ENCODE assay signal across 27 cellular contexts in the genomic region with DNA sequence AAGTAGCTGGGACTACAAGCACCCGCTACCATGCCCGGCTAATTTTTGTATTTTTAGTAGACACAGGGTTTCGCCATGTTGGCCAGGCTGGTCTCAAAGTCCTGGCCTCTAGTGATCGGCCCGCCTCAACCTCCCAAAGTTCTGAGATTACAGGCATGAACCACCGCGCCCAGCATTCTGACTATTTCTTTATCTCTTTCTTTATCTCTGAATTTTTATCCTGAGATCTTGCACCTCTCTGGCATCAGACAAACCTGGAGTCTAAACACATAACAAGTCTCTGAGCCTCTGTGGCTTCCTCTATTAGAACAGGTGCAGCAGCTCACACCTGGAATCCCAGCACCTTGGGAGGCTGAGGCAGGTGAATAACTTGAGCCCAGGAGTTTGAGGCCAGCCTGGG.
"Had no signal": no experiment of that assay in that cellular context is flagged by ENCODE, and none has a peak within 500 bp of the region (broad histone marks: within the 10 kb centered on the region; RNA-seq: fewer than 3 reads in every experiment).

No MANE protein-coding gene starts in this region.

- H3K9me3 ChIP-seq: adrenal gland, breast epithelium had no signal

- H3K4me1 Mint-ChIP-seq: activated CD4-positive, alpha-beta T cell treated with anti-CD3 and anti-CD28 coated beads for 36 hours had no signal

- ATAC-seq: activated CD4-positive, alpha-beta T cell treated with anti-CD3 and anti-CD28 coated beads for 36 hours; activated CD8-positive, alpha-beta T cell treated with anti-CD3 and anti-CD28 coated beads for 36 hours; activated naive CD4-positive, alpha-beta T cell treated with anti-CD3 and anti-CD28 coated beads, Interleukin-2, amount 50 U/mL, for 72 hours; K562; T-cell had no signal

- H3K4me3 ChIP-seq: adrenal gland, breast epithelium, K562, PC-9, SK-N-MC had no signal

- FAIRE-seq: K562 had no signal

- H3K4me3 Mint-ChIP-seq: activated CD4-positive, alpha-beta T cell treated with anti-CD3 and anti-CD28 coated beads for 36 hours; activated CD8-positive, alpha-beta T cell treated with anti-CD3 and anti-CD28 coated beads for 36 hours; T-cell had no signal

- H3K4me1 ChIP-seq: breast epithelium had no signal

- H3K9me3 Mint-ChIP-seq: activated CD8-positive, alpha-beta T cell treated with anti-CD3 and anti-CD28 coated beads for 36 hours; activated naive CD4-positive, alpha-beta T cell treated with anti-CD3 and anti-CD28 coated beads, Interleukin-2, amount 50 U/mL, for 72 hours; T-cell had no signal

- DNase-seq: activated CD4-positive, alpha-beta T cell treated with anti-CD3 and anti-CD28 coated beads for 36 hours; activated CD4-positive, CD25-positive, alpha-beta regulatory T cell; activated CD8-positive, alpha-beta memory T cell treated with anti-CD3 and anti-CD28 coated beads, Interleukin-2, amount 50 U/mL, for 4 hours; activated CD8-positive, alpha-beta T cell treated with anti-CD3 and anti-CD28 coated beads for 36 hours; activated effector memory CD4-positive, alpha-beta T cell treated with anti-CD3 and anti-CD28 coated beads, Interleukin-2, amount 50 U/mL, for 16 hours; activated naive CD4-positive, alpha-beta T cell treated with Interleukin-2 at 50 U/mL for 16 hours; activated T-cell treated with anti-CD3 and anti-CD28 coated beads, Interleukin-2, amount 50 U/mL, for 1 hour; adrenal gland; anterior cingulate cortex; caudate nucleus; Karpas-422; MM.1S; NCI-H1105; NCI-H1436 treated with DMSO at 0.1 percent for 48 hours; NCI-H187 treated with DMSO at 0.1 percent for 48 hours; NCI-H2081 treated with DMSO at 0.1 percent for 48 hours; NCI-H446; NCI-H524; T-cell; T-helper 2 cell; T1000 had no signal

- H3K36me3 ChIP-seq: adrenal gland, breast epithelium had no signal

- H3K27me3 ChIP-seq: adrenal gland, breast epithelium had no signal

- H3K27me3 Mint-ChIP-seq: activated CD4-positive, alpha-beta T cell treated with anti-CD3 and anti-CD28 coated beads for 36 hours; activated CD8-positive, alpha-beta T cell treated with anti-CD3 and anti-CD28 coated beads for 36 hours; T-cell had no signal

- H3K36me3 Mint-ChIP-seq: activated naive CD4-positive, alpha-beta T cell treated with anti-CD3 and anti-CD28 coated beads, Interleukin-2, amount 50 U/mL, for 72 hours had no signal

- H3K27ac Mint-ChIP-seq: activated CD4-positive, alpha-beta T cell treated with anti-CD3 and anti-CD28 coated beads for 36 hours; activated CD8-positive, alpha-beta T cell treated with anti-CD3 and anti-CD28 coated beads for 36 hours; T-cell had no signal

- H2AFZ ChIP-seq: PC-9 had no signal

- H3K27ac ChIP-seq: adrenal gland, breast epithelium, SK-N-MC, VCaP had no signal
